9 cellular contexts compared by ENCODE assay signal in the genomic region with DNA sequence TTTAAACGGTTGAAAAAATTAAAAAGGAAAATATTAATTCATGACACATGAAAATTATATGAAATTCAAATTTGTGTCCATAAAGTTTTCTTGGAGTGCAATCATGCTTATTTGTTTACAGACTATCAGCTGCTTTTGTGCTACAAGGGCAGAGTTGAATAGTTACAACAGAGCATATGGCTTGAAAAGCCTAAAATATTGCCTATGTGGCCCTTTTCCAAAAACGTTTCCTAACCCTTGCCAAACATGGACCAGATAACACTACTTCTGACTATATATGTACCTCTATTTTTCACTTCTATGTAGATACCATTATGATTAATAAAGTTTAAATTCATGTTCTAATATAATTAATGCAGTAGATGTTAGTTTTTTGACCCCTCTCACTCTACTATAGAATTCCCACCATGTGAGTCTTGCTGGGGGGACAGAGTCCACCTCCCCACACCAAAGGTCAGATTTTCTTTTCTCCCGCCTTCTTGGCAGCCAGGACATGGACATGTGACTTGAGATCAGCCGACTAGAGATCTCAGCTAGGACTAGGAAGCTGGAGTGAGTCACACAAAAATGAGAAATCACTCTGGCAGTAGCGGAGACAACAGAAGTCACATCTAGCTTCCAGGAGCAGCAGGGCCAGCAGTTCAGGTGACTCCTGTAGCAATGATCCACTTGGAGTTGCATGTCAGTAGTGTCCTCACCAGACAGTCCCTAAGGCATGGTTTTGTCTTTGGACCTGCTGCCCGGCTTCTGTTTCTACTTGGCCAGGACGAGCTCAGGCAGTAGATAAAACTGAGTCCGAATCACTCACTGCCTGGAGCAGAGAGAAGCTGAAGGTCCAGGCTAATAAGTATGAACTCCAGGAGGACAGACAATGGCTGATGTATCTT. TPM values are rescaled to one million over a fixed set of nuclear protein-coding genes. Genes with fewer than 3 reads are reported as not detected.
A peak's percentile ranks its signal among the peaks of the same experiment; 100 is the strongest.
DNase-seq lines count a peak whose midpoint lies in the region; ATAC-seq and TF ChIP-seq lines count a peak whose summit lies in the region.
"Had no signal": no experiment of that assay in that cellular context is flagged by ENCODE, and none has a peak within 500 bp of the region (broad histone marks: within the 10 kb centered on the region; RNA-seq: fewer than 3 reads in every experiment).

No MANE protein-coding gene starts in this region.

- H3K4me1 Mint-ChIP-seq in nephron = peaks cover 12% of the 10 kb centered on the region

- TF ChIP-seq CTCF in AG04450 (IDR thresholded peaks at IDR 0.05; ENCODE audit: low read depth, low read length) (no peak), esophagus squamous epithelium (IDR thresholded peaks at IDR 0.05) (no peak), nephron (IDR thresholded peaks at IDR 0.05; ENCODE audit: unreplicated experiment in 3 of 3) (no peak), GM10266 (IDR thresholded peaks at IDR 0.05; ENCODE audit: control insufficient read depth, insufficient read depth, low read depth, missing control alignments) (no peak)

- peaks cover 34% of the 10 kb centered on the region for H3K36me3 Mint-ChIP-seq in nephron (ENCODE audit: low read depth)

- H3K4me1 ChIP-seq in esophagus squamous epithelium = peaks cover 4 to 36% (median 12%) of the 10 kb centered on the region in 3 donors

- POLR2A ChIA-PET in AG04450 (lab: Yijun Ruan, JAX) = interaction anchor here (0.5 to 1.0 kb wide), 4 partner anchors 15 to 179 kb away, joined by 3 to 4 read pairs (median 3); no protein-coding TSS in a partner anchor

- H3K4me3 Mint-ChIP-seq in nephron = no peak overlapping the region

- WGBS in esophagus squamous epithelium, 2 donors = 54 to 74% methylated on average over 6 of the region's 8 CpGs

- H3K9me3 Mint-ChIP-seq in nephron = no peaks in the 10 kb centered on the region

- H3K27ac ChIP-seq in AG04450 (ENCODE audit: low read depth, low read length) (peak overlapping the region; percentile 0), esophagus squamous epithelium (peak overlapping the region; percentile 30 to 85 (median 60))
- H3K27ac ChIP-seq: KMS-11 had no signal

- H3K4me3 ChIP-seq in AG04450 (ENCODE audit: low read depth, low read length) (no peak overlapping the region), esophagus squamous epithelium (no peak overlapping the region)

- intact Hi-C loops in esophagus squamous epithelium (cut with DNase I) = no loop called here

- TF ChIP-seq POLR2A in esophagus squamous epithelium (IDR thresholded peaks at IDR 0.05) = no peak

- CTCF ChIA-PET in AG04450 (lab: Charles Lee) = interaction anchor here (0.7 to 10.1 kb wide), 4 partner anchors 31 to 461 kb away, joined by 3 to 189 read pairs (median 28); no protein-coding TSS in a partner anchor

- peaks cover 7% of the 10 kb centered on the region for H3K27me3 Mint-ChIP-seq in nephron (ENCODE audit: low read depth)

- H3K9me3 ChIP-seq in AG04450 (ENCODE audit: control insufficient read depth, insufficient read depth, low read length) (no peaks in the 10 kb centered on the region), esophagus squamous epithelium (no peaks in the 10 kb centered on the region)

- DNase-seq in AG04450 (ENCODE audit: low read depth, low spot score) = peak; percentile 39
- peak; percentile 31 for DNase-seq in MV-4-11 (lab: John Stamatoyannopoulos, UW)
- no peak for DNase-seq in esophagus squamous epithelium (lab: John Stamatoyannopoulos, UW)
- DNase-seq in GM10266 (ENCODE audit: extremely low spot score) = no peak
- DNase-seq in effector CD8-positive, alpha-beta T cell (lab: John Stamatoyannopoulos, UW) = no peak
- no peak for DNase-seq in stimulated activated CD4-positive, alpha-beta T cell treated with anti-CD3 and anti-CD28 coated beads, Interleukin-2, amount 100 ng/mL, for 24 hours

- H3K27me3 ChIP-seq in AG04450 (ENCODE audit: control insufficient read depth, insufficient read depth, low read length) (no peaks in the 10 kb centered on the region), esophagus squamous epithelium (no peaks in the 10 kb centered on the region)

- peaks cover 0 to 44% (median 0%) of the 10 kb centered on the region in 3 donors for H3K36me3 ChIP-seq in esophagus squamous epithelium

- no peak for ATAC-seq in HG02571 (IDR thresholded peaks at IDR 0.05; ENCODE audit: unreplicated experiment)

- H3K27ac Mint-ChIP-seq in nephron = peak overlapping the region; percentile 43 to 79 (median 64)

RNA-seq across cellular contexts. Expression of gene CIAO2A, which starts 22.4 kb away (rescaled TPM):
- polyA plus RNA-seq in AG04450 (2011; rRNA removed) = 44.6 and 75.8 TPM in 2 replicates
- polyA minus RNA-seq in AG04450 (2011; rRNA and poly(A)+ RNA removed) = 3.6 and 6.5 TPM in 2 replicates
- 10 to 100 TPM; 36.6 to 76.6 (median 50.7) TPM for total RNA-seq in esophagus squamous epithelium

RNA-seq across cellular contexts. Expression of gene SNX1, which starts 24.6 kb away (rescaled TPM):
- polyA plus RNA-seq in AG04450 (2011; rRNA removed) = 77.6 and 78.6 TPM in 2 replicates
- polyA minus RNA-seq in AG04450 (2011; rRNA and poly(A)+ RNA removed) = 63.2 and 70.6 TPM in 2 replicates
- 10 to 100 TPM; 39.9 to 71.1 (median 52.0) TPM for total RNA-seq in esophagus squamous epithelium

RNA-seq across cellular contexts. Expression of gene DAPK2, which starts 24.9 kb away (rescaled TPM):
- polyA plus RNA-seq in AG04450 (2011; rRNA removed) = 0.42 and 0.57 TPM in 2 replicates
- polyA minus RNA-seq in AG04450 (2011; rRNA and poly(A)+ RNA removed) = 0.60 and 1.3 TPM in 2 replicates
- 10 to 100 TPM in 2 of 4 donors, 1 to 10 TPM in 2; 1.9 to 12.9 (median 9.8) TPM for total RNA-seq in esophagus squamous epithelium

Comparison
In these comparisons a context has a peak if more than half of its experiments do, and no peak if none do; other contexts are left out.
1. DNase-seq: peak in AG04450 (single experiment) and MV-4-11 (single experiment); none in esophagus squamous epithelium (single experiment), GM10266 (single experiment), effector CD8-positive, alpha-beta T cell (single experiment) and stimulated activated CD4-positive, alpha-beta T cell treated with anti-CD3 and anti-CD28 coated beads, Interleukin-2, amount 100 ng/mL, for 24 hours (0 of 2).